Comparison of ENCODE assay signal across 1 cellular context in genomic region chr19:677601-678380, GRCh38.
TF ChIP-seq lines count a peak whose summit lies in the region.

No MANE protein-coding gene starts in this region.

TF ChIP-seq in IMR-90, 13 proteins besides CTCF, POLR2A, EP300 and RAD21 (continued from another document):
- TF ChIP-seq NFE2L2 (IDR thresholded peaks at IDR 0.05; ENCODE audit: low read depth, low read length) (no peak), BHLHE40 (IDR thresholded peaks at IDR 0.05; ENCODE audit: low read depth, low read length) (no peak)
